31 cellular contexts compared by ENCODE assay signal in genomic region chr11:35990816-35991215, GRCh38. TPM values are rescaled to one million over a fixed set of nuclear protein-coding genes. Genes with fewer than 3 reads are reported as not detected.
"Had no signal": no experiment of that assay in that cellular context is flagged by ENCODE, and none has a peak within 500 bp of the region (broad histone marks: within the 10 kb centered on the region; RNA-seq: fewer than 3 reads in every experiment).

No MANE protein-coding gene starts in this region.

- H3K9me3 Mint-ChIP-seq: activated CD4-positive, alpha-beta memory T cell treated with anti-CD3 and anti-CD28 coated beads for 36 hours; activated T-helper 17 cell treated with anti-CD3 and anti-CD28 coated beads, Interleukin-2, amount 50 U/mL, for 72 hours had no signal

- H3K27me3 ChIP-seq: body of pancreas, esophagus squamous epithelium, gastroesophageal sphincter had no signal

- DNase-seq: activated CD4-positive, alpha-beta memory T cell treated with anti-CD3 and anti-CD28 coated beads for 36 hours; activated CD4-positive, alpha-beta T cell treated with anti-CD3 and anti-CD28 coated beads for 36 hours; activated CD4-positive, alpha-beta T cell treated with anti-CD3 and anti-CD28 coated beads, Interleukin-2, amount 10 ng/mL, durations not matched to agents 24 days and 14 days; activated CD4-positive, CD25-positive, alpha-beta regulatory T cell; activated CD4-positive, CD25-positive, alpha-beta regulatory T cell treated with anti-CD3 and anti-CD28 coated beads, Interleukin-2, amount 50 U/mL, for 72 hours; activated CD8-positive, alpha-beta memory T cell treated with anti-CD3 and anti-CD28 coated beads, Interleukin-2, amount 10 ng/mL, durations not matched to agents 7 days and 5 days; activated CD8-positive, alpha-beta memory T cell treated with anti-CD3 and anti-CD28 coated beads, Interleukin-2, amount 50 U/mL, for 4 hours; activated CD8-positive, alpha-beta T cell treated with anti-CD3 and anti-CD28 coated beads, Interleukin-2, amount 10 ng/mL, durations not matched to agents 7 days and 5 days; activated effector memory CD4-positive, alpha-beta T cell treated with Interleukin-2 at 50 U/mL for 16 hours; activated gamma-delta T cell treated with Interleukin-2 at 50 U/mL for 16 hours; activated naive CD4-positive, alpha-beta T cell treated with anti-CD3 and anti-CD28 coated beads, Interleukin-2, amount 50 U/mL, for 16 hours; activated naive CD4-positive, alpha-beta T cell treated with Interleukin-2 at 50 U/mL for 16 hours; activated T-cell treated with anti-CD3 and anti-CD28 coated beads, Interleukin-2, amount 50 U/mL, for 1 hour; amniotic stem cell; aorta; body of pancreas; caudate nucleus; cortex of kidney; effector CD8-positive, alpha-beta T cell; esophagus squamous epithelium; foreskin melanocyte; heart right ventricle; T-helper 1 cell; T-helper 17 cell; T1000; WERI-Rb-1 had no signal

- H3K4me3 ChIP-seq: body of pancreas, esophagus squamous epithelium, gastroesophageal sphincter, heart right ventricle had no signal

- H3K4me1 Mint-ChIP-seq: activated CD4-positive, alpha-beta T cell treated with anti-CD3 and anti-CD28 coated beads for 36 hours; activated CD8-positive, alpha-beta memory T cell treated with anti-CD3 and anti-CD28 coated beads, Interleukin-2, amount 10 ng/mL, durations not matched to agents 7 days and 5 days; activated T-helper 17 cell treated with anti-CD3 and anti-CD28 coated beads, Interleukin-2, amount 50 U/mL, for 72 hours; T-helper 17 cell had no signal

- H3K36me3 Mint-ChIP-seq: activated CD4-positive, alpha-beta memory T cell treated with anti-CD3 and anti-CD28 coated beads for 36 hours; activated CD8-positive, alpha-beta memory T cell treated with anti-CD3 and anti-CD28 coated beads, Interleukin-2, amount 10 ng/mL, durations not matched to agents 7 days and 5 days; activated naive CD8-positive, alpha-beta T cell had no signal

- H3K36me3 ChIP-seq: esophagus squamous epithelium, gastroesophageal sphincter, heart right ventricle, WERI-Rb-1 had no signal

- H3K27ac Mint-ChIP-seq: activated CD4-positive, alpha-beta memory T cell treated with anti-CD3 and anti-CD28 coated beads for 36 hours; activated CD4-positive, alpha-beta T cell treated with anti-CD3 and anti-CD28 coated beads for 36 hours; activated CD4-positive, alpha-beta T cell treated with anti-CD3 and anti-CD28 coated beads, Interleukin-2, amount 10 ng/mL, durations not matched to agents 24 days and 14 days; activated CD8-positive, alpha-beta memory T cell treated with anti-CD3 and anti-CD28 coated beads, Interleukin-2, amount 10 ng/mL, durations not matched to agents 7 days and 5 days; activated CD8-positive, alpha-beta T cell treated with anti-CD3 and anti-CD28 coated beads, Interleukin-2, amount 10 ng/mL, durations not matched to agents 7 days and 5 days; activated naive CD8-positive, alpha-beta T cell; activated T-helper 17 cell treated with anti-CD3 and anti-CD28 coated beads, Interleukin-2, amount 50 U/mL, for 72 hours; T-helper 17 cell; T-helper 2 cell treated with Interferon-gamma antibody and Interleukin-4, amounts not matched to agents 5 μg/mL and 100 μg/mL, for 36 hours had no signal

- H3K4me3 Mint-ChIP-seq: activated CD4-positive, alpha-beta memory T cell treated with anti-CD3 and anti-CD28 coated beads for 36 hours; activated CD4-positive, alpha-beta T cell treated with anti-CD3 and anti-CD28 coated beads for 36 hours; activated CD4-positive, alpha-beta T cell treated with anti-CD3 and anti-CD28 coated beads, Interleukin-2, amount 10 ng/mL, durations not matched to agents 24 days and 14 days; activated CD8-positive, alpha-beta memory T cell treated with anti-CD3 and anti-CD28 coated beads, Interleukin-2, amount 10 ng/mL, durations not matched to agents 7 days and 5 days; activated CD8-positive, alpha-beta T cell treated with anti-CD3 and anti-CD28 coated beads, Interleukin-2, amount 10 ng/mL, durations not matched to agents 7 days and 5 days; activated naive CD8-positive, alpha-beta T cell; activated T-helper 17 cell treated with anti-CD3 and anti-CD28 coated beads, Interleukin-2, amount 50 U/mL, for 72 hours; T-helper 17 cell; T-helper 2 cell treated with Interferon-gamma antibody and Interleukin-4, amounts not matched to agents 5 μg/mL and 100 μg/mL, for 36 hours had no signal

- ATAC-seq: activated CD4-positive, alpha-beta T cell treated with anti-CD3 and anti-CD28 coated beads for 36 hours; activated CD8-positive, alpha-beta memory T cell treated with anti-CD3 and anti-CD28 coated beads, Interleukin-2, amount 10 ng/mL, durations not matched to agents 7 days and 5 days; activated CD8-positive, alpha-beta T cell treated with anti-CD3 and anti-CD28 coated beads, Interleukin-2, amount 10 ng/mL, durations not matched to agents 7 days and 5 days; activated T-helper 17 cell treated with anti-CD3 and anti-CD28 coated beads, Interleukin-2, amount 50 U/mL, for 72 hours; body of pancreas; gastroesophageal sphincter; heart right ventricle; T-helper 17 cell had no signal

- H3K9me3 ChIP-seq: body of pancreas, esophagus squamous epithelium had no signal

- H3K27ac ChIP-seq: body of pancreas, epithelial cell of prostate, esophagus squamous epithelium, gastroesophageal sphincter, heart right ventricle, WERI-Rb-1 had no signal

- H3K4me1 ChIP-seq: body of pancreas, gastroesophageal sphincter had no signal

RNA-seq across cellular contexts. Expression of gene LDLRAD3, which starts 47.0 kb away (rescaled TPM):
- total RNA-seq: activated CD8-positive, alpha-beta memory T cell treated with anti-CD3 and anti-CD28 coated beads, Interleukin-2, amount 10 ng/mL, durations not matched to agents 7 days and 5 days had no signal
